1 cellular context compared by ENCODE assay signal in the genomic region with DNA sequence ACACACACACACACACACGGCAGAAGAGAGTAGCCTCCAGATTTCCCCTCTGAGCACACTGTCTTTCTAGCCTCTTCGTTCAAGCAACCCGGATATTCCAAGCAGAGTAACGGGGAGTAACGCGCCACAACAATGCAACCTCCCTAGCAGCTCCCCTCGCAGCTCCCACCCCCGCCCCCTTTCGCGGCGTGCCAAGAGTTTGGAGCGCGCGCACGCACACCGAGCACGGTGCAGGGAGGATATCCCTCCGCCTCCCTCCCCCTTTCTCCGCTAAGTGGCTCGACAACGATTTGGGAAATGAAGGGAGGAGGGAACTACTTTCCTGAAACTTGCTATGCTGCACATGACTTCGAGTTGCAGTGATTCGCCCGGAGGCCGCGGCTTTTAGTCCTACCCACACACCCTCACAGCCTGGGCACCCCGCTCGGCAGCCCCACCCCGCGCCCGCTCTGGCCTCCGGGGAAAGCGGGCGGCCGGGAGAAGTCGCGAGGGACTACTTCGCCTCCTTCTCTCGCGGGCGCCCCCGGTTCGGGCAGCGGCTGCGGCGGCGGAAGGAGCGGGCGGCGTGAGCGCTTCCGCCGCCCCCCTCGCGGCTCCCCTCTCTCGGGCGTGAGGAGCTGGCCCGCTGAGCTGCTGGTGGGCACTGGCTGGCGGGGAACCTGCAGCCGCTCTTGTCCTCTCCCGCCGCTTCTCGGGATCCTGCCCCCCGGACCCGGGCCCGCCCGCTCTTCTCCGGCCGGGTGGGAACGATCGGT.
TF ChIP-seq lines count a peak whose summit lies in the region.

No MANE protein-coding gene starts in this region.

TF ChIP-seq in GM23338, 12 proteins besides CTCF, POLR2A, EP300 and RAD21 (continued from another document):
- TF ChIP-seq, protein P1, sequence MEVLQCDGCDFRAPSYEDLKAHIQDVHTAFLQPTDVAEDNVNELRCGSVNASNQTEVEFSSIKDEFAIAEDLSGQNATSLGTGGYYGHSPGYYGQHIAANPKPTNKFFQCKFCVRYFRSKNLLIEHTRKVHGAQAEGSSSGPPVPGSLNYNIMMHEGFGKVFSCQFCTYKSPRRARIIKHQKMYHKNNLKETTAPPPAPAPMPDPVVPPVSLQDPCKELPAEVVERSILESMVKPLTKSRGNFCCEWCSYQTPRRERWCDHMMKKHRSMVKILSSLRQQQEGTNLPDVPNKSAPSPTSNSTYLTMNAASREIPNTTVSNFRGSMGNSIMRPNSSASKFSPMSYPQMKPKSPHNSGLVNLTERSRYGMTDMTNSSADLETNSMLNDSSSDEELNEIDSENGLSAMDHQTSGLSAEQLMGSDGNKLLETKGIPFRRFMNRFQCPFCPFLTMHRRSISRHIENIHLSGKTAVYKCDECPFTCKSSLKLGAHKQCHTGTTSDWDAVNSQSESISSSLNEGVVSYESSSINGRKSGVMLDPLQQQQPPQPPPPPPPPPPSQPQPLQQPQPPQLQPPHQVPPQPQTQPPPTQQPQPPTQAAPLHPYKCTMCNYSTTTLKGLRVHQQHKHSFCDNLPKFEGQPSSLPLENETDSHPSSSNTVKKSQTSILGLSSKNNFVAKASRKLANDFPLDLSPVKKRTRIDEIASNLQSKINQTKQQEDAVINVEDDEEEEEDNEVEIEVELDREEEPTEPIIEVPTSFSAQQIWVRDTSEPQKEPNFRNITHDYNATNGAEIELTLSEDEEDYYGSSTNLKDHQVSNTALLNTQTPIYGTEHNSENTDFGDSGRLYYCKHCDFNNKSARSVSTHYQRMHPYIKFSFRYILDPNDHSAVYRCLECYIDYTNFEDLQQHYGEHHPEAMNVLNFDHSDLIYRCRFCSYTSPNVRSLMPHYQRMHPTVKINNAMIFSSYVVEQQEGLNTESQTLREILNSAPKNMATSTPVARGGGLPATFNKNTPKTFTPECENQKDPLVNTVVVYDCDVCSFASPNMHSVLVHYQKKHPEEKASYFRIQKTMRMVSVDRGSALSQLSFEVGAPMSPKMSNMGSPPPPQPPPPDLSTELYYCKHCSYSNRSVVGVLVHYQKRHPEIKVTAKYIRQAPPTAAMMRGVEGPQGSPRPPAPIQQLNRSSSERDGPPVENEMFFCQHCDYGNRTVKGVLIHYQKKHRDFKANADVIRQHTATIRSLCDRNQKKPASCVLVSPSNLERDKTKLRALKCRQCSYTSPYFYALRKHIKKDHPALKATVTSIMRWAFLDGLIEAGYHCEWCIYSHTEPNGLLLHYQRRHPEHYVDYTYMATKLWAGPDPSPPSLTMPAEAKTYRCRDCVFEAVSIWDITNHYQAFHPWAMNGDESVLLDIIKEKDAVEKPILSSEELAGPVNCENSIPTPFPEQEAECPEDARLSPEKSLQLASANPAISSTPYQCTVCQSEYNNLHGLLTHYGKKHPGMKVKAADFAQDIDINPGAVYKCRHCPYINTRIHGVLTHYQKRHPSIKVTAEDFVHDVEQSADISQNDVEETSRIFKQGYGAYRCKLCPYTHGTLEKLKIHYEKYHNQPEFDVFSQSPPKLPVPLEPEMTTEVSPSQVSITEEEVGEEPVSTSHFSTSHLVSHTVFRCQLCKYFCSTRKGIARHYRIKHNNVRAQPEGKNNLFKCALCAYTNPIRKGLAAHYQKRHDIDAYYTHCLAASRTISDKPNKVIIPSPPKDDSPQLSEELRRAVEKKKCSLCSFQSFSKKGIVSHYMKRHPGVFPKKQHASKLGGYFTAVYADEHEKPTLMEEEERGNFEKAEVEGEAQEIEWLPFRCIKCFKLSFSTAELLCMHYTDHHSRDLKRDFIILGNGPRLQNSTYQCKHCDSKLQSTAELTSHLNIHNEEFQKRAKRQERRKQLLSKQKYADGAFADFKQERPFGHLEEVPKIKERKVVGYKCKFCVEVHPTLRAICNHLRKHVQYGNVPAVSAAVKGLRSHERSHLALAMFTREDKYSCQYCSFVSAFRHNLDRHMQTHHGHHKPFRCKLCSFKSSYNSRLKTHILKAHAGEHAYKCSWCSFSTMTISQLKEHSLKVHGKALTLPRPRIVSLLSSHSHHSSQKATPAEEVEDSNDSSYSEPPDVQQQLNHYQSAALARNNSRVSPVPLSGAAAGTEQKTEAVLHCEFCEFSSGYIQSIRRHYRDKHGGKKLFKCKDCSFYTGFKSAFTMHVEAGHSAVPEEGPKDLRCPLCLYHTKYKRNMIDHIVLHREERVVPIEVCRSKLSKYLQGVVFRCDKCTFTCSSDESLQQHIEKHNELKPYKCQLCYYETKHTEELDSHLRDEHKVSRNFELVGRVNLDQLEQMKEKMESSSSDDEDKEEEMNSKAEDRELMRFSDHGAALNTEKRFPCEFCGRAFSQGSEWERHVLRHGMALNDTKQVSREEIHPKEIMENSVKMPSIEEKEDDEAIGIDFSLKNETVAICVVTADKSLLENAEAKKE (CRISPR knock-in tag; IDR thresholded peaks at IDR 0.05) = no peak
- TF ChIP-seq ZNF114 (CRISPR knock-in tag; IDR thresholded peaks at IDR 0.05) = no peak
